18 cellular contexts compared by ENCODE assay signal in genomic region chr6:48552905-48553304, GRCh38.
DNase-seq lines count a peak whose midpoint lies in the region; ATAC-seq, FAIRE-seq and TF ChIP-seq lines count a peak whose summit lies in the region.
"Had no signal": no experiment of that assay in that cellular context is flagged by ENCODE, and none has a peak within 500 bp of the region (broad histone marks: within the 10 kb centered on the region; RNA-seq: fewer than 3 reads in every experiment).

No MANE protein-coding gene starts in this region.

- no peak overlapping the region for H3K4me3 ChIP-seq in retinal pigment epithelial cell (ENCODE audit: low read length)
- H3K4me3 ChIP-seq: A549, GM23338 had no signal

- no peak for TF ChIP-seq CTCF in retinal pigment epithelial cell (conservative IDR thresholded peaks at IDR 0.05; ENCODE audit: low read depth, low read length)

- ATAC-seq in GM19455 (IDR thresholded peaks at IDR 0.05; ENCODE audit: unreplicated experiment): no peak
- ATAC-seq in HG02623 (IDR thresholded peaks at IDR 0.05; ENCODE audit: unreplicated experiment): no peak
- ATAC-seq: A549, GM23338, HCT116 had no signal

- no peak for TF ChIP-seq POLR2A in H54 (IDR thresholded peaks at IDR 0.05; ENCODE audit: low read depth, low read length)

- no peak for DNase-seq in H54 (ENCODE audit: insufficient read length, low spot score)
- peak; percentile 11 for DNase-seq in amniotic epithelial cell (ENCODE audit: low read depth)
- peak; percentile 8 for DNase-seq in iris pigment epithelial cell (ENCODE audit: low read depth)
- DNase-seq in retinal pigment epithelial cell (ENCODE audit: low read depth): peak; percentile 91
- DNase-seq in occipital lobe (lab: John Stamatoyannopoulos, UW): no peak
- DNase-seq: AML-193; Caco-2; CD4-positive, alpha-beta T cell; H7; HFFc6 had no signal

- peak; percentile 20 for FAIRE-seq in H54 (lab: Jason Lieb, UNC)
- FAIRE-seq: A549, D721Med, G401.6, GM12891 had no signal

Comparison
In these comparisons a context has a peak if more than half of its experiments do, and no peak if none do; other contexts are left out.
1. DNase-seq: peak in amniotic epithelial cell (single experiment), iris pigment epithelial cell (single experiment) and retinal pigment epithelial cell (single experiment); none in H54 (single experiment) and occipital lobe (single experiment).